ENCODE assay signal across 20 cellular contexts in the genomic region with DNA sequence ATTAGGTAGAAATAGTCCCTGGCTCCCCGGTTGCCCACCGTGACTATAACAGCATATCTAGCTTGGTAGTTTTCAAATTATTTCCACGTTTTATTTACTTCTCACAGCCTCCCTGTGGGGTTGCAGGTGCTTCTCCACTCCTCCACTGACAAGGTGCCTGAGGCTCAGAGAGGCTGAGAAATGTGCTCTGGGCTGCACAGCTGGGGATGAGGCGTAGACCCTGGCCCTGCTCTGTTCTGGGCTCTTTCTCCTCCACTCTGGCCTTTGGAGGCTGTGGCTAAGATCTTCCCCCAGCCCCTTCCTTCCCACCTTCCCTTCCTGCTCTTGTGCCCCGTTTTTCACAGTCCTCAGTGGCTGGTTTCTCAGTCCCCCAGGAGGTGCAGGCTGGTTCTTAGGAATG. TPM values are rescaled to one million over a fixed set of nuclear protein-coding genes. Genes with fewer than 3 reads are reported as not detected.
DNase-seq lines count a peak whose midpoint lies in the region; ATAC-seq and TF ChIP-seq lines count a peak whose summit lies in the region.
"Had no signal": no experiment of that assay in that cellular context is flagged by ENCODE, and none has a peak within 500 bp of the region (broad histone marks: within the 10 kb centered on the region; RNA-seq: fewer than 3 reads in every experiment).

No MANE protein-coding gene starts in this region.

- H3K4me3 ChIP-seq in Panc1 (ENCODE audit: low read depth in 2 of 2, low read length in 2 of 2): no peak overlapping the region
- H3K4me3 ChIP-seq in endodermal cell (ENCODE audit: low read length): no peak overlapping the region
- no peak overlapping the region for H3K4me3 ChIP-seq in coronary artery
- H3K4me3 ChIP-seq: PC-9, SJCRH30 had no signal

- TF ChIP-seq CTCF in activated CD8-positive, alpha-beta T cell treated with anti-CD3 and anti-CD28 coated beads for 36 hours (IDR thresholded peaks at IDR 0.05): no peak
- TF ChIP-seq CTCF in Panc1 (IDR thresholded peaks at IDR 0.05) (no peak), endodermal cell (conservative IDR thresholded peaks at IDR 0.05) (no peak), coronary artery (IDR thresholded peaks at IDR 0.05) (no peak)

- H3K36me3 ChIP-seq in Panc1 (ENCODE audit: control insufficient read depth, insufficient read depth, low read length) (no peaks in the 10 kb centered on the region), endodermal cell (ENCODE audit: control insufficient read depth, insufficient read depth, low read length) (no peaks in the 10 kb centered on the region)
- H3K36me3 ChIP-seq: SJCRH30 had no signal

- peak overlapping the region; percentile 39 for H3K27ac Mint-ChIP-seq in activated CD8-positive, alpha-beta T cell treated with anti-CD3 and anti-CD28 coated beads for 36 hours
- H3K27ac Mint-ChIP-seq in activated CD8-positive, alpha-beta T cell treated with anti-CD3 and anti-CD28 coated beads, Interleukin-2, amount 10 ng/mL, durations not matched to agents 7 days and 5 days: no peak overlapping the region
- peak overlapping the region; percentile 76 for H3K27ac Mint-ChIP-seq in endodermal cell
- H3K27ac Mint-ChIP-seq in stimulated activated effector memory CD8-positive, alpha-beta T cell treated with anti-CD3 and anti-CD28 coated beads, Interleukin-12 subunit alpha, Interleukin-12 subunit beta, amount 100 ng/mL, for 72 hours: peak overlapping the region; percentile 75

- no peak for ATAC-seq in activated CD8-positive, alpha-beta T cell treated with anti-CD3 and anti-CD28 coated beads for 36 hours
- ATAC-seq in activated CD8-positive, alpha-beta T cell treated with anti-CD3 and anti-CD28 coated beads, Interleukin-2, amount 10 ng/mL, durations not matched to agents 7 days and 5 days: no peak
- ATAC-seq in Panc1 (no peak), GM21825 (IDR thresholded peaks at IDR 0.05; ENCODE audit: unreplicated experiment) (no peak)
- ATAC-seq in stimulated activated effector memory CD8-positive, alpha-beta T cell treated with anti-CD3 and anti-CD28 coated beads, Interleukin-12 subunit alpha, Interleukin-12 subunit beta, amount 100 ng/mL, for 72 hours: no peak

- peaks cover 4% of the 10 kb centered on the region for H3K9me3 Mint-ChIP-seq in activated CD8-positive, alpha-beta T cell treated with anti-CD3 and anti-CD28 coated beads for 36 hours
- no peaks in the 10 kb centered on the region for H3K9me3 Mint-ChIP-seq in activated CD8-positive, alpha-beta T cell treated with anti-CD3 and anti-CD28 coated beads, Interleukin-2, amount 10 ng/mL, durations not matched to agents 7 days and 5 days (ENCODE audit: insufficient read depth)
- peaks cover 12% of the 10 kb centered on the region for H3K9me3 Mint-ChIP-seq in endodermal cell
- H3K9me3 Mint-ChIP-seq in stimulated activated effector memory CD8-positive, alpha-beta T cell treated with anti-CD3 and anti-CD28 coated beads, Interleukin-12 subunit alpha, Interleukin-12 subunit beta, amount 100 ng/mL, for 72 hours: no peaks in the 10 kb centered on the region
- H3K9me3 Mint-ChIP-seq: CD4-positive, alpha-beta memory T cell had no signal

- no peak overlapping the region for H3K9ac ChIP-seq in endodermal cell (ENCODE audit: extremely low read depth, low read length, poor library complexity, severe bottlenecking)
- H3K9ac ChIP-seq: KMS-11 had no signal

- H3K9me3 ChIP-seq in Panc1 (ENCODE audit: control insufficient read depth, insufficient read depth, low read depth, low read length) (peaks cover 6% of the 10 kb centered on the region; the same call in 1 of the 2 replicates), endodermal cell (ENCODE audit: control insufficient read depth, low read length) (peaks cover 10% of the 10 kb centered on the region)
- H3K9me3 ChIP-seq: SJCRH30 had no signal

- 86 to 91% methylated on average over 4 to 5 of the region's 5 CpGs for WGBS in endodermal cell (ENCODE audit: insufficient coverage in 1 of 2, insufficient read length in 1 of 2), 2 experiments

- CTCF ChIA-PET in activated CD8-positive, alpha-beta T cell treated with anti-CD3 and anti-CD28 coated beads for 36 hours (lab: Charles Lee): interaction anchor here (0.6 to 1.2 kb wide), 2 partner anchors 23 to 254 kb away, joined by 3 read pairs; no protein-coding TSS in a partner anchor
- CTCF ChIA-PET in activated CD8-positive, alpha-beta T cell treated with anti-CD3 and anti-CD28 coated beads, Interleukin-2, amount 10 ng/mL, durations not matched to agents 7 days and 5 days (lab: Charles Lee): no interaction called here
- CTCF ChIA-PET in Panc1 (lab: Charles Lee): no interaction called here

- no peak for DNase-seq in activated CD8-positive, alpha-beta T cell treated with anti-CD3 and anti-CD28 coated beads for 36 hours
- DNase-seq in activated CD8-positive, alpha-beta T cell treated with anti-CD3 and anti-CD28 coated beads, Interleukin-2, amount 10 ng/mL, durations not matched to agents 7 days and 5 days: no peak
- no peak for DNase-seq in Panc1 (ENCODE audit: low read depth, low spot score)
- no peak for DNase-seq in endodermal cell
- DNase-seq in stimulated activated effector memory CD8-positive, alpha-beta T cell treated with anti-CD3 and anti-CD28 coated beads, Interleukin-12 subunit alpha, Interleukin-12 subunit beta, amount 100 ng/mL, for 72 hours (ENCODE audit: low spot score in 2 of 2): no peak
- no peak for DNase-seq in coronary artery (ENCODE audit: low spot score)
- DNase-seq in stimulated activated CD4-positive, alpha-beta T cell treated with anti-CD3 and anti-CD28 coated beads, Interleukin-1b, Interleukin-23, amount 100 ng/mL, for 48 hours: no peak
- DNase-seq: Calu3; CD4-positive, alpha-beta memory T cell; GF-D8; GOT3; NCI-H1417; NCI-H187; NCI-H226; NCI-H524; PC-9; SJCRH30 had no signal

- H3K4me3 Mint-ChIP-seq in activated CD8-positive, alpha-beta T cell treated with anti-CD3 and anti-CD28 coated beads for 36 hours: no peak overlapping the region
- no peak overlapping the region for H3K4me3 Mint-ChIP-seq in activated CD8-positive, alpha-beta T cell treated with anti-CD3 and anti-CD28 coated beads, Interleukin-2, amount 10 ng/mL, durations not matched to agents 7 days and 5 days
- no peak overlapping the region for H3K4me3 Mint-ChIP-seq in endodermal cell
- H3K4me3 Mint-ChIP-seq in stimulated activated effector memory CD8-positive, alpha-beta T cell treated with anti-CD3 and anti-CD28 coated beads, Interleukin-12 subunit alpha, Interleukin-12 subunit beta, amount 100 ng/mL, for 72 hours: no peak overlapping the region

- H3K27me3 ChIP-seq in Panc1 (ENCODE audit: control insufficient read depth, insufficient read depth, low read length) (no peaks in the 10 kb centered on the region), endodermal cell (ENCODE audit: control insufficient read depth, insufficient read depth, low read length, poor library complexity, severe bottlenecking) (no peaks in the 10 kb centered on the region)
- H3K27me3 ChIP-seq: SJCRH30 had no signal

- H3K4me1 ChIP-seq in Panc1 (ENCODE audit: control insufficient read depth, insufficient read depth, low read length) (peaks cover 82% of the 10 kb centered on the region), endodermal cell (ENCODE audit: control insufficient read depth, insufficient read depth, low read length) (peaks cover 5% of the 10 kb centered on the region)

- POLR2A ChIA-PET in activated CD8-positive, alpha-beta T cell treated with anti-CD3 and anti-CD28 coated beads for 36 hours (lab: Charles Lee): interaction anchor here (1.1 kb wide), 1 partner anchor 10 kb away, joined by 3 read pairs; no protein-coding TSS in a partner anchor
- POLR2A ChIA-PET in activated CD8-positive, alpha-beta T cell treated with anti-CD3 and anti-CD28 coated beads, Interleukin-2, amount 10 ng/mL, durations not matched to agents 7 days and 5 days (lab: Charles Lee): interaction anchor here (0.5 kb wide), 1 partner anchor 398 kb away, joined by 4 read pairs; no protein-coding TSS in a partner anchor
- POLR2A ChIA-PET in Panc1 (lab: Charles Lee): no interaction called here

- H3K27ac ChIP-seq in Panc1 (ENCODE audit: low read length) (peak overlapping the region; percentile 41), endodermal cell (ENCODE audit: low read depth, low read length) (no peak overlapping the region), coronary artery (no peak overlapping the region)
- H3K27ac ChIP-seq: 22Rv1, KMS-11, PC-9, SJCRH30 had no signal

- intact Hi-C loops in activated CD8-positive, alpha-beta T cell treated with anti-CD3 and anti-CD28 coated beads for 36 hours (cut with micrococcal nuclease): no loop called here
- intact Hi-C loops in Panc1 (cut with micrococcal nuclease; ENCODE audit: unreplicated experiment): no loop called here

- in situ Hi-C loops in Panc1 (cut with HindIII; ENCODE audit: low pct_unique_long_range_greater_than_20kb, low sequenced_read_pairs): no loop called here

- BruUV-seq in Panc1 (replicated peaks; lab: Mats Ljungman, UMichigan): no TSS peak

- peaks cover 55% of the 10 kb centered on the region for H3K36me3 Mint-ChIP-seq in activated CD8-positive, alpha-beta T cell treated with anti-CD3 and anti-CD28 coated beads for 36 hours (ENCODE audit: low read depth)
- peaks cover 17% of the 10 kb centered on the region for H3K36me3 Mint-ChIP-seq in activated CD8-positive, alpha-beta T cell treated with anti-CD3 and anti-CD28 coated beads, Interleukin-2, amount 10 ng/mL, durations not matched to agents 7 days and 5 days (ENCODE audit: low read depth)
- peaks cover 6% of the 10 kb centered on the region for H3K36me3 Mint-ChIP-seq in endodermal cell (ENCODE audit: low read depth)
- peaks cover 34% of the 10 kb centered on the region for H3K36me3 Mint-ChIP-seq in stimulated activated effector memory CD8-positive, alpha-beta T cell treated with anti-CD3 and anti-CD28 coated beads, Interleukin-12 subunit alpha, Interleukin-12 subunit beta, amount 100 ng/mL, for 72 hours

- no peaks in the 10 kb centered on the region for H3K27me3 Mint-ChIP-seq in activated CD8-positive, alpha-beta T cell treated with anti-CD3 and anti-CD28 coated beads for 36 hours
- no peaks in the 10 kb centered on the region for H3K27me3 Mint-ChIP-seq in activated CD8-positive, alpha-beta T cell treated with anti-CD3 and anti-CD28 coated beads, Interleukin-2, amount 10 ng/mL, durations not matched to agents 7 days and 5 days (ENCODE audit: low read depth)
- no peaks in the 10 kb centered on the region for H3K27me3 Mint-ChIP-seq in endodermal cell (ENCODE audit: insufficient read depth)
- H3K27me3 Mint-ChIP-seq: CD4-positive, alpha-beta memory T cell had no signal

- H3K4me1 Mint-ChIP-seq in activated CD8-positive, alpha-beta T cell treated with anti-CD3 and anti-CD28 coated beads for 36 hours (ENCODE audit: low read depth): peaks cover 75% of the 10 kb centered on the region
- peaks cover 48% of the 10 kb centered on the region for H3K4me1 Mint-ChIP-seq in activated CD8-positive, alpha-beta T cell treated with anti-CD3 and anti-CD28 coated beads, Interleukin-2, amount 10 ng/mL, durations not matched to agents 7 days and 5 days (ENCODE audit: low read depth)
- peaks cover 18% of the 10 kb centered on the region for H3K4me1 Mint-ChIP-seq in endodermal cell
- peaks cover 58% of the 10 kb centered on the region for H3K4me1 Mint-ChIP-seq in stimulated activated effector memory CD8-positive, alpha-beta T cell treated with anti-CD3 and anti-CD28 coated beads, Interleukin-12 subunit alpha, Interleukin-12 subunit beta, amount 100 ng/mL, for 72 hours

RNA-seq across cellular contexts. Expression of a gene that starts 34.7 kb away (rescaled TPM):
- total RNA-seq in activated CD8-positive, alpha-beta T cell treated with anti-CD3 and anti-CD28 coated beads for 36 hours: 100 to 1,000 TPM; 166 to 170 TPM
- 10 to 100 TPM; 55.8 to 56.6 TPM for total RNA-seq in activated CD8-positive, alpha-beta T cell treated with anti-CD3 and anti-CD28 coated beads, Interleukin-2, amount 10 ng/mL, durations not matched to agents 7 days and 5 days
- total RNA-seq in Panc1 (2021; ENCODE audit: unreplicated experiment): 234 TPM
- 556 TPM for polyA plus RNA-seq in Panc1 (2012; ENCODE audit: insufficient read length)
- total RNA-seq in endodermal cell: 1 to 10 TPM; 6.8 to 8.1 TPM
- 17.6 TPM for polyA plus RNA-seq in endodermal cell (2013, experiment 1 of 2)
- polyA plus RNA-seq in endodermal cell (2013, experiment 2 of 2): 14.0 TPM

Comparison
In these comparisons a context has a peak if more than half of its experiments do, and no peak if none do; other contexts are left out.
1. RNA of a gene that starts 34.7 kb away (total RNA-seq): 234 TPM in Panc1 (single experiment), 166 to 170 TPM in activated CD8-positive, alpha-beta T cell treated with anti-CD3 and anti-CD28 coated beads for 36 hours and 55.8 to 56.6 TPM in activated CD8-positive, alpha-beta T cell treated with anti-CD3 and anti-CD28 coated beads, Interleukin-2, amount 10 ng/mL, durations not matched to agents 7 days and 5 days; 6.8 to 8.1 TPM in endodermal cell; every median in the first group is over 4 times any median in the second.